In genomic region chr14:94646481-94646880, GRCh38 we compare ENCODE assay signal across 17 cellular contexts. TPM values are rescaled to one million over a fixed set of nuclear protein-coding genes. Genes with fewer than 3 reads are reported as not detected.
A peak's percentile ranks its signal among the peaks of the same experiment; 100 is the strongest.
DNase-seq lines count a peak whose midpoint lies in the region; TF ChIP-seq lines count a peak whose summit lies in the region.
"Had no signal": no experiment of that assay in that cellular context is flagged by ENCODE, and none has a peak within 500 bp of the region (broad histone marks: within the 10 kb centered on the region; RNA-seq: fewer than 3 reads in every experiment).

No MANE protein-coding gene starts in this region.

- no peak overlapping the region for H3K9ac ChIP-seq in mammary epithelial cell (ENCODE audit: insufficient read depth, low read length)

- no peaks in the 10 kb centered on the region for H3K27me3 ChIP-seq in mammary epithelial cell (ENCODE audit: insufficient read depth, low read length)
- H3K27me3 ChIP-seq: gastrocnemius medialis, pancreas, SJSA1, transverse colon had no signal

- WGBS in mammary epithelial cell (ENCODE audit: low coverage, missing lambda C conversion rate) = 46% methylated on average over 5 of the region's 5 CpGs

- H3K36me3 ChIP-seq in mammary epithelial cell (ENCODE audit: insufficient read depth, low read length) = no peaks in the 10 kb centered on the region
- H3K36me3 ChIP-seq: gastrocnemius medialis, pancreas, SJSA1, transverse colon had no signal

- H3K9me3 Mint-ChIP-seq in type B pancreatic cell = no peaks in the 10 kb centered on the region

- BruUV-seq in mammary epithelial cell (replicated peaks; lab: Mats Ljungman, UMichigan) = no TSS peak

- peak overlapping the region; percentile 43 for H2AFZ ChIP-seq in mammary epithelial cell (ENCODE audit: low read depth, low read length)

- H4K20me1 ChIP-seq in mammary epithelial cell (ENCODE audit: insufficient read depth, low read length) = no peaks in the 10 kb centered on the region

- peaks cover 3% of the 10 kb centered on the region for H3K27me3 Mint-ChIP-seq in type B pancreatic cell

- no peaks in the 10 kb centered on the region for H3K79me2 ChIP-seq in mammary epithelial cell (ENCODE audit: insufficient read depth, low read length)

- dilution Hi-C loops in mammary epithelial cell (cut with HindIII; ENCODE audit: low sequenced_read_pairs) = loop anchor here (10.0 kb wide), 1 partner anchor 62 kb away; the partner anchor contains the start of gene SERPINA5

- peak; percentile 19 for DNase-seq in activated CD8-positive, alpha-beta memory T cell treated with anti-CD3 and anti-CD28 coated beads for 24 hours
- no peak for DNase-seq in activated CD8-positive, alpha-beta memory T cell treated with anti-CD3 and anti-CD28 coated beads, Interleukin-2, amount 50 U/mL, for 4 hours
- peak; percentile 38 for DNase-seq in mammary epithelial cell
- DNase-seq in islet precursor cell = peak; percentile 30
- DNase-seq in type B pancreatic cell (ENCODE audit: extremely low spot score, unreplicated experiment) = peak; percentile 24
- DNase-seq in stimulated activated naive CD4-positive, alpha-beta T cell treated with Interleukin-2 at 50 U/mL for 16 hours (lab: John Stamatoyannopoulos, UW) = no peak
- DNase-seq in stimulated activated CD4-positive, alpha-beta T cell treated with anti-CD3 and anti-CD28 coated beads, Interleukin-15, amount 100 ng/mL, for 24 hours = no peak
- DNase-seq in NCI-H2029 (lab: John Stamatoyannopoulos, UW) = no peak
- DNase-seq: activated CD4-positive, alpha-beta T cell treated with anti-CD3 and anti-CD28 coated beads, Interleukin-2, amount 50 U/mL, for 4 hours; gastrocnemius medialis; MM.1S; NCI-H2171 treated with DMSO at 0.1 percent for 48 hours; pancreas; transverse colon had no signal

- H3K4me2 ChIP-seq in mammary epithelial cell (ENCODE audit: insufficient read depth, low read depth, low read length) = no peak overlapping the region

- peaks cover 8% of the 10 kb centered on the region for H3K4me1 ChIP-seq in mammary epithelial cell (ENCODE audit: insufficient read depth, low read length)
- H3K4me1 ChIP-seq: gastrocnemius medialis, pancreas, SJSA1, transverse colon had no signal

- H3K4me3 ChIP-seq in mammary epithelial cell (replicated peaks in 1 of 3; ENCODE audit: insufficient read depth in 1 of 3, low read depth in 2 of 3, low read length in 3 of 3) = no peak overlapping the region
- H3K4me3 ChIP-seq: gastrocnemius medialis, pancreas, SJSA1, transverse colon had no signal

- H3K4me3 Mint-ChIP-seq in type B pancreatic cell = no peak overlapping the region

- no peaks in the 10 kb centered on the region for H3K36me3 Mint-ChIP-seq in type B pancreatic cell

- H3K27ac ChIP-seq in mammary epithelial cell (ENCODE audit: insufficient read depth, low read depth, low read length) = no peak overlapping the region
- H3K27ac ChIP-seq: 22Rv1, gastrocnemius medialis, pancreas, SJSA1, transverse colon had no signal

- H3K4me1 Mint-ChIP-seq in type B pancreatic cell (ENCODE audit: unreplicated experiment) = no peaks in the 10 kb centered on the region

- CTCF ChIA-PET in mammary epithelial cell (lab: Charles Lee; ENCODE audit: low non-redundant PET) = no interaction called here

- H3K9me3 ChIP-seq in mammary epithelial cell (replicated peaks; ENCODE audit: insufficient read depth, low read length) = peaks cover 6% of the 10 kb centered on the region
- H3K9me3 ChIP-seq: gastrocnemius medialis, pancreas, transverse colon had no signal

- no peak overlapping the region for H3K27ac Mint-ChIP-seq in type B pancreatic cell
- H3K27ac Mint-ChIP-seq: activated T-helper 2 cell treated with anti-CD3 and anti-CD28 coated beads, Interferon-gamma antibody, Interleukin-2, Interleukin-4, amounts not matched to agents 10 μg/mL and 5 μg/mL and 100 μg/mL, durations not matched to agents 14 hours and 24 hours and 36 hours had no signal

- intact Hi-C loops in mammary epithelial cell (cut with micrococcal nuclease) = no loop called here

- in situ Hi-C loops in mammary epithelial cell (cut with MboI; ENCODE audit: low sequenced_read_pairs in 2 of 2) = no loop called here

- TF ChIP-seq CTCF in mammary epithelial cell (conservative IDR thresholded peaks at IDR 0.05 in 1 of 2, IDR thresholded peaks at IDR 0.05 in 1 of 2; ENCODE audit: extremely low read depth in 1 of 2, insufficient read depth in 1 of 2, low read depth in 1 of 2, low read length in 2 of 2) (no peak), type B pancreatic cell (conservative IDR thresholded peaks at IDR 0.05) (no peak)

RNA-seq across cellular contexts. Expression of gene SERPINA3, which starts 34.3 kb away (rescaled TPM):
- total RNA-seq in mammary epithelial cell (100 to 1,000 TPM in 1 of 2 donors, 1 to 10 TPM in 1; 5.2 to 998 TPM), type B pancreatic cell (ENCODE audit: low replicate concordance) (3.5 and 7.1 TPM in 2 replicates)
- 17.5 TPM for polyA plus RNA-seq in mammary epithelial cell
- polyA minus RNA-seq in mammary epithelial cell = 7.9 TPM
- total RNA-seq: activated T-helper 2 cell treated with anti-CD3 and anti-CD28 coated beads, Interferon-gamma antibody, Interleukin-2, Interleukin-4, amounts not matched to agents 10 μg/mL and 5 μg/mL and 100 μg/mL, durations not matched to agents 14 hours and 24 hours and 36 hours had no signal

Comparison
In these comparisons a context has a peak if more than half of its experiments do, and no peak if none do; other contexts are left out.
1. DNase-seq: peak in activated CD8-positive, alpha-beta memory T cell treated with anti-CD3 and anti-CD28 coated beads for 24 hours (single experiment), mammary epithelial cell (single experiment), islet precursor cell (single experiment) and type B pancreatic cell (single experiment); none in activated CD8-positive, alpha-beta memory T cell treated with anti-CD3 and anti-CD28 coated beads, Interleukin-2, amount 50 U/mL, for 4 hours (single experiment), stimulated activated naive CD4-positive, alpha-beta T cell treated with Interleukin-2 at 50 U/mL for 16 hours (single experiment), stimulated activated CD4-positive, alpha-beta T cell treated with anti-CD3 and anti-CD28 coated beads, Interleukin-15, amount 100 ng/mL, for 24 hours (single experiment) and NCI-H2029 (single experiment).